ENCODE assay signal across 34 cellular contexts in the genomic region with DNA sequence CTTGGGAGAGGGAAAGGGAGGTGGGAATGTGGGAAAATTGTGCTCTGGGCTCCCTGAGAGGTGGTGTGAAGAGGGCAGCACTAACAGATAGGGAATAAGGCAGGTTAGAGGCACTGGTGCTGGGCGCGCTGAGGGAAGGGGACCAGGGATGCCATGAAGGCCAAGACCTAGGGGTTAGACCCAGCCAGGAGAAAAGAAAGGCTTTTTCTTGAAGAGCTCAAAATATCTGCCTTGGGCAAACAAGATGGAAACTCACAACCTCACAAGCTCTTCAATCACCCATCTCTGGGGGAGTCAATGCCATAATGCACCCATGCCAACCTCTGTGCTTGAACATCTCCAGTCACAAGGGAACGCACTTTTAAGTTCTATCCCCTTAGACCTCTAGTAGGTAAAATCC.
"Had no signal": no experiment of that assay in that cellular context is flagged by ENCODE, and none has a peak within 500 bp of the region (broad histone marks: within the 10 kb centered on the region; RNA-seq: fewer than 3 reads in every experiment).

No MANE protein-coding gene starts in this region.

- H3K27me3 ChIP-seq: MG63 had no signal

- H3K9me3 ChIP-seq: MG63 had no signal

- H3K27ac ChIP-seq: KMS-11 had no signal

- H3K4me3 ChIP-seq: MG63 had no signal

- DNase-seq: Karpas-422, Kasumi-1, KG1, MG63, MM.1S, MV-4-11, NCI-H1048, NCI-H1092, NCI-H1092 treated with DMSO at 0.1 percent for 48 hours, NCI-H1105, NCI-H1105 treated with DMSO at 0.1 percent for 48 hours, NCI-H1417, NCI-H1417 treated with DMSO at 0.1 percent for 48 hours, NCI-H1436, NCI-H1436 treated with DMSO at 0.1 percent for 48 hours, NCI-H146, NCI-H1694, NCI-H1694 treated with DMSO at 0.1 percent for 48 hours, NCI-H187, NCI-H187 treated with DMSO at 0.1 percent for 48 hours, NCI-H1930, NCI-H2029, NCI-H2029 treated with DMSO at 0.1 percent for 48 hours, NCI-H2081, NCI-H2081 treated with DMSO at 0.1 percent for 48 hours, NCI-H2107, NCI-H2171, NCI-H2171 treated with DMSO at 0.1 percent for 48 hours, NCI-H2227 treated with DMSO at 0.1 percent for 48 hours, NCI-H226, NCI-H446, NCI-H446 treated with DMSO at 0.1 percent for 48 hours, NCI-H510A had no signal

- H3K36me3 ChIP-seq: MG63 had no signal
